11 cellular contexts compared by ENCODE assay signal in genomic region chr15:41233367-41233771, GRCh38. TPM values are rescaled to one million over a fixed set of nuclear protein-coding genes. Genes with fewer than 3 reads are reported as not detected.
DNase-seq lines count a peak whose midpoint lies in the region; ATAC-seq and TF ChIP-seq lines count a peak whose summit lies in the region.
"Had no signal": no experiment of that assay in that cellular context is flagged by ENCODE, and none has a peak within 500 bp of the region (broad histone marks: within the 10 kb centered on the region; RNA-seq: fewer than 3 reads in every experiment).

No MANE protein-coding gene starts in this region.

- H3K27me3 ChIP-seq in psoas muscle (ENCODE audit: insufficient read depth in 3 of 3, low read length in 2 of 3) (no peaks in the 10 kb centered on the region), left ventricle myocardium inferior (ENCODE audit: low read depth) (no peaks in the 10 kb centered on the region)

- DNase-seq in EL (peak; percentile 72), RPMI7951 (ENCODE audit: low read depth) (peak; percentile 65), fibroblast of gingiva (ENCODE audit: low read depth) (peak; percentile 66), psoas muscle (no peak), kidney glomerular epithelial cell (lab: John Stamatoyannopoulos, UW) (no peak), NCI-H526 treated with DMSO at 0.1 percent for 48 hours (lab: John Stamatoyannopoulos, UW) (no peak), left ventricle myocardium inferior (no peak)
- DNase-seq: left cardiac atrium, NCI-H1105 had no signal

- ATAC-seq in psoas muscle: peak; percentile 18 to 38 (median 23)
- ATAC-seq in GM21515 (IDR thresholded peaks at IDR 0.05; ENCODE audit: unreplicated experiment): no peak
- ATAC-seq: left cardiac atrium had no signal

- H3K27ac ChIP-seq in psoas muscle (peak overlapping the region; percentile 74), left ventricle myocardium inferior (replicated peaks) (no peak overlapping the region)

- H3K36me3 ChIP-seq in psoas muscle (ENCODE audit: insufficient read depth in 1 of 2, low read depth in 1 of 2) (peaks cover 0 to 5% of the 10 kb centered on the region in 2 donors), left ventricle myocardium inferior (no peaks in the 10 kb centered on the region)

- H3K4me3 ChIP-seq in psoas muscle (peak overlapping the region; percentile 83), left ventricle myocardium inferior (no peak overlapping the region)

- H3K4me1 ChIP-seq in psoas muscle (peaks cover 24% of the 10 kb centered on the region), left ventricle myocardium inferior (peaks cover 41% of the 10 kb centered on the region)

- H3K9me3 ChIP-seq in psoas muscle (no peaks in the 10 kb centered on the region), left ventricle myocardium inferior (replicated peaks) (no peaks in the 10 kb centered on the region)

- TF ChIP-seq CTCF in psoas muscle (IDR thresholded peaks at IDR 0.05) (no peak), left ventricle myocardium inferior (IDR thresholded peaks at IDR 0.05; ENCODE audit: borderline replicate concordance) (no peak)

- intact Hi-C loops in psoas muscle (cut with DNase I) (loop anchor here (5.0 to 10.0 kb wide), 4 partner anchors 49 to 326 kb away; partner anchors contain the start of genes NUSAP1 (in 1 of the 2) and OIP5 (in 1 of the 2)), left ventricle myocardium inferior (cut with micrococcal nuclease) (no loop called here)

- WGBS in psoas muscle, 3 donors: 41 to 57% (median 52%) methylated on average over 1 of the region's 1 CpG

RNA-seq across cellular contexts. Expression of gene CHP1, which starts 2.3 kb away (rescaled TPM):
- total RNA-seq in RPMI7951 (2014; rRNA removed; shearing (Covaris generic)): 87.7 and 92.7 TPM in 2 replicates
- 100 to 1,000 TPM; 103 to 194 (median 137) TPM for total RNA-seq in psoas muscle
- 10 to 100 TPM; 53.6 to 92.1 (median 63.7) TPM for polyA plus RNA-seq in psoas muscle
- total RNA-seq in left ventricle myocardium inferior: 124 TPM

RNA-seq across cellular contexts. Expression of gene EXD1, which starts 2.8 kb away (rescaled TPM):
- not detected in 2 replicates for total RNA-seq in RPMI7951 (2014; rRNA removed; shearing (Covaris generic))
- total RNA-seq in psoas muscle (not detected), left ventricle myocardium inferior (not detected)
- under 1 TPM in 1 of 3 donors, not detected in 2; 0.43 TPM for polyA plus RNA-seq in psoas muscle
- total RNA-seq: activated T-helper 2 cell treated with anti-CD3 and anti-CD28 coated beads, Interferon-gamma antibody, Interleukin-2, Interleukin-4, amounts not matched to agents 10 μg/mL and 5 μg/mL and 100 μg/mL, durations not matched to agents 14 hours and 24 hours and 36 hours; left cardiac atrium had no signal

Comparison
In these comparisons a context has a peak if more than half of its experiments do, and no peak if none do; other contexts are left out.
1. DNase-seq: peak in EL (single experiment), RPMI7951 (single experiment) and fibroblast of gingiva (single experiment); none in psoas muscle (0 of 2), kidney glomerular epithelial cell (single experiment), NCI-H526 treated with DMSO at 0.1 percent for 48 hours (single experiment) and left ventricle myocardium inferior (single experiment).